Comparison of ENCODE assay signal across 23 cellular contexts in genomic region chr1:203826175-203826574, GRCh38. TPM values are rescaled to one million over a fixed set of nuclear protein-coding genes. Genes with fewer than 3 reads are reported as not detected.
DNase-seq lines count a peak whose midpoint lies in the region; ATAC-seq, FAIRE-seq and TF ChIP-seq lines count a peak whose summit lies in the region.
"Had no signal": no experiment of that assay in that cellular context is flagged by ENCODE, and none has a peak within 500 bp of the region (broad histone marks: within the 10 kb centered on the region; RNA-seq: fewer than 3 reads in every experiment).

No MANE protein-coding gene starts in this region.

- DNase-seq in Karpas-422 (peak; percentile 37), mesothelial cell of epicardium (ENCODE audit: low spot score in 2 of 2, unreplicated experiment in 2 of 2) (no peak), suprapubic skin (ENCODE audit: low spot score in 2 of 2) (no peak), D721Med (ENCODE audit: insufficient read length, low spot score) (no peak)
- DNase-seq: 8988T; ACHN; BE2C; C1 segment of cervical spinal cord; CD4-positive, alpha-beta memory T cell; CD4-positive, CD25-positive, alpha-beta regulatory T cell; CD8-positive, alpha-beta memory T cell; COR-L47; DMS79 treated with DMSO at 0.1 percent for 48 hours; GDM1 had no signal

- H3K4me1 Mint-ChIP-seq in mesothelial cell of epicardium = peaks cover 41% of the 10 kb centered on the region

- peaks cover 57% of the 10 kb centered on the region for H3K36me3 ChIP-seq in Karpas-422 (ENCODE audit: insufficient read depth, low read length)
- H3K36me3 ChIP-seq in suprapubic skin = peaks cover 82% of the 10 kb centered on the region

- H3K27me3 ChIP-seq in Karpas-422 (ENCODE audit: low read length) (no peaks in the 10 kb centered on the region), suprapubic skin (no peaks in the 10 kb centered on the region)
- H3K27me3 ChIP-seq: BE2C, BLaER1 had no signal

- H3K9me3 Mint-ChIP-seq in mesothelial cell of epicardium = no peaks in the 10 kb centered on the region
- H3K9me3 Mint-ChIP-seq: CD4-positive, alpha-beta memory T cell; CD8-positive, alpha-beta memory T cell had no signal

- H3K9ac ChIP-seq in Karpas-422 (ENCODE audit: low read length) = no peak overlapping the region
- H3K9ac ChIP-seq: BLaER1 had no signal

- H3K9me3 ChIP-seq in Karpas-422 (ENCODE audit: low read length) (no peaks in the 10 kb centered on the region), suprapubic skin (no peaks in the 10 kb centered on the region)
- H3K9me3 ChIP-seq: BE2C, BLaER1 had no signal

- 88% methylated on average over 2 of the region's 2 CpGs for WGBS in suprapubic skin

- H3K4me3 ChIP-seq in Karpas-422 (ENCODE audit: low read length) = no peak overlapping the region
- no peak overlapping the region for H3K4me3 ChIP-seq in suprapubic skin
- H3K4me3 ChIP-seq: BLaER1, GM12878 had no signal

- H3K79me2 ChIP-seq in Karpas-422 (ENCODE audit: low read length) = peaks cover 50% of the 10 kb centered on the region

- H3K4me1 ChIP-seq in Karpas-422 (ENCODE audit: low read length) = no peaks in the 10 kb centered on the region
- H3K4me1 ChIP-seq in suprapubic skin = no peaks in the 10 kb centered on the region
- H3K4me1 ChIP-seq: BE2C, BLaER1 had no signal

- no peak for TF ChIP-seq POLR2A in suprapubic skin (IDR thresholded peaks at IDR 0.05)

- peak overlapping the region; percentile 78 for H3K27ac Mint-ChIP-seq in mesothelial cell of epicardium

- H2AFZ ChIP-seq in Karpas-422 (ENCODE audit: low read length) = no peak overlapping the region

- H3K4me3 Mint-ChIP-seq in mesothelial cell of epicardium = no peak overlapping the region
- H3K4me3 Mint-ChIP-seq: CD14-positive monocyte; CD4-positive, CD25-positive, alpha-beta regulatory T cell; CD8-positive, alpha-beta memory T cell had no signal

- no peaks in the 10 kb centered on the region for H3K27me3 Mint-ChIP-seq in mesothelial cell of epicardium (ENCODE audit: low read depth)
- H3K27me3 Mint-ChIP-seq: CD4-positive, alpha-beta memory T cell; CD4-positive, CD25-positive, alpha-beta regulatory T cell; CD8-positive, alpha-beta memory T cell had no signal

- H3K9me2 ChIP-seq in Karpas-422 (replicated peaks; ENCODE audit: insufficient read depth, low read length) = no peaks in the 10 kb centered on the region

- H4K20me1 ChIP-seq in Karpas-422 (ENCODE audit: insufficient read depth, low read depth, low read length) = peaks cover 3% of the 10 kb centered on the region; the same call in 1 of the 2 replicates

- H3K4me2 ChIP-seq in Karpas-422 (ENCODE audit: low read depth, low read length, poor library complexity, severe bottlenecking) = no peak overlapping the region
- H3K4me2 ChIP-seq: BLaER1 had no signal

- ATAC-seq in GM21619 (IDR thresholded peaks at IDR 0.05; ENCODE audit: unreplicated experiment) = no peak
- ATAC-seq: GM12878 had no signal

- TF ChIP-seq EP300 in suprapubic skin (IDR thresholded peaks at IDR 0.05) = no peak

- FAIRE-seq in G401.6 (lab: Jason Lieb, UNC) (peak; percentile 19), TTC549 (lab: Jason Lieb, UNC) (peak; percentile 76), D721Med (lab: Jason Lieb, UNC) (no peak)
- FAIRE-seq: A204.1, GM12878, GM12892, GM18507 had no signal

- TF ChIP-seq CTCF in mesothelial cell of epicardium (IDR thresholded peaks at IDR 0.05; ENCODE audit: unreplicated experiment) (no peak), suprapubic skin (IDR thresholded peaks at IDR 0.05) (no peak), D721Med (IDR thresholded peaks at IDR 0.05; ENCODE audit: insufficient read depth, missing control alignments) (no peak)

- no peak overlapping the region for H3K27ac ChIP-seq in Karpas-422 (ENCODE audit: low read length)
- H3K27ac ChIP-seq in suprapubic skin = no peak overlapping the region
- H3K27ac ChIP-seq: BLaER1 had no signal

- peaks cover 45% of the 10 kb centered on the region for H3K36me3 Mint-ChIP-seq in mesothelial cell of epicardium

RNA-seq across cellular contexts. Expression of gene ZBED6, which starts 30.8 kb away (rescaled TPM):
- 16.5 and 34.7 TPM in 2 replicates for total RNA-seq in Karpas-422 (2014; rRNA removed; shearing (Covaris generic); ENCODE audit: low replicate concordance)
- total RNA-seq in mesothelial cell of epicardium = 57.4 to 60.4 TPM (median 58.3 TPM) in 3 replicates
- total RNA-seq in suprapubic skin = 10 to 100 TPM; 19.2 to 76.7 (median 30.3) TPM

RNA-seq across cellular contexts. Expression of gene ZC3H11A, which starts 30.8 kb away (rescaled TPM):
- 95.2 and 117 TPM in 2 replicates for total RNA-seq in Karpas-422 (2014; rRNA removed; shearing (Covaris generic); ENCODE audit: low replicate concordance)
- total RNA-seq in mesothelial cell of epicardium (105 to 113 TPM (median 111 TPM) in 3 replicates), suprapubic skin (100 to 1,000 TPM in 3 of 4 donors, 10 to 100 TPM in 1; 99.8 to 153 (median 110) TPM)

RNA-seq across cellular contexts. Expression of gene SNRPE, which starts 35.2 kb away (rescaled TPM):
- 77.1 and 95.9 TPM in 2 replicates for total RNA-seq in Karpas-422 (2014; rRNA removed; shearing (Covaris generic); ENCODE audit: low replicate concordance)
- total RNA-seq in mesothelial cell of epicardium (185 to 188 TPM (median 186 TPM) in 3 replicates), suprapubic skin (10 to 100 TPM; 17.8 to 90.2 (median 42.4) TPM)
